Comparison of ENCODE assay signal across 26 cellular contexts in the genomic region with DNA sequence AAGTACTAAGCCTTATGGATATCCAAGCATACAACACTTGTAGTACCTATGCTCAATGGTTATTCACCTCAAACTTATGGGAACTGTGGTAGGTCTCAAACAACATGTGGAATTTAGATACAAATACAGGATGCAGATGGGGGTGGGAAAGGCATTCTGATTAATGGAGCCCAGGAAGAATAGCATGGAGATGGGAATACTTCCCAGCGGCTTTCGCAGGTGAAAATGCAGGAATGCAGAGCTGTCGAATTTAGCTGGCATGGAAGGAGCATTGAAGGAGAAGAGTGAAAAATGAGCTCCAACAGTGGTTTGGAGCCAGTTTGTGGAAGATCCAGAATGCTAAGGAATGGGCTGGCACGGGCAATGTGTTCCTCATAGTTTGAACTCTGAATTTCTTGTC.
DNase-seq lines count a peak whose midpoint lies in the region; ATAC-seq, FAIRE-seq and TF ChIP-seq lines count a peak whose summit lies in the region.
"Had no signal": no experiment of that assay in that cellular context is flagged by ENCODE, and none has a peak within 500 bp of the region (broad histone marks: within the 10 kb centered on the region; RNA-seq: fewer than 3 reads in every experiment).

No MANE protein-coding gene starts in this region.

- in situ Hi-C loops in HepG2 (cut with HindIII; ENCODE audit: extremely low pct_ligation_motif_present, low pct_unique_long_range_greater_than_20kb): no loop called here

- H3K9me3 ChIP-seq in liver (ENCODE audit: control insufficient read depth in 4 of 4, low read length in 3 of 4) (no peaks in the 10 kb centered on the region), HepG2 (ENCODE audit: low read length) (no peaks in the 10 kb centered on the region), lung (ENCODE audit: control insufficient read depth in 2 of 2, insufficient read depth in 1 of 2, low read length in 1 of 2) (peaks cover 0 to 2% of the 10 kb centered on the region in 2 donors), PC-3 (ENCODE audit: low read length) (no peaks in the 10 kb centered on the region)
- H3K9me3 ChIP-seq: Caco-2, Peyer's patch had no signal

- H4K20me1 ChIP-seq in HepG2 (ENCODE audit: insufficient read depth, low read length): no peaks in the 10 kb centered on the region
- H4K20me1 ChIP-seq in PC-3 (ENCODE audit: low read length): no peaks in the 10 kb centered on the region

- 65% methylated on average over 4 of the region's 4 CpGs for WGBS in liver
- 48% methylated on average over 4 of the region's 4 CpGs for WGBS in HepG2 (ENCODE audit: low lambda C conversion rate)
- 61% methylated on average over 4 of the region's 4 CpGs for WGBS in lung, 2 donors

- FAIRE-seq in HepG2 (lab: Jason Lieb, UNC): no peak
- FAIRE-seq: G401.6, H54, HTR-8/SVneo had no signal

- intact Hi-C loops in HepG2 (cut with micrococcal nuclease; ENCODE audit: unreplicated experiment): no loop called here
- intact Hi-C loops in PC-3 (cut with micrococcal nuclease): no loop called here

- H3K9me2 ChIP-seq in PC-3 (replicated peaks; ENCODE audit: low read length): no peaks in the 10 kb centered on the region

- H3K9me3 Mint-ChIP-seq in nephron progenitor cell: no peaks in the 10 kb centered on the region
- H3K9me3 Mint-ChIP-seq: CD8-positive, alpha-beta T cell; HFFc6 had no signal

- no peak for TF ChIP-seq POLR2A in HepG2 (IDR thresholded peaks at IDR 0.05; ENCODE audit: insufficient read depth in 1 of 2, low read depth in 2 of 2, low read length in 2 of 2)

- H3K36me3 ChIP-seq in liver (ENCODE audit: control insufficient read depth in 4 of 4, insufficient read depth in 3 of 4, low read depth in 1 of 4, low read length in 3 of 4): no peaks in the 10 kb centered on the region
- H3K36me3 ChIP-seq in HepG2 (replicated peaks in 1 of 2; ENCODE audit: control insufficient read depth in 1 of 2, insufficient read depth in 2 of 2, low read length in 2 of 2): no peaks in the 10 kb centered on the region
- no peaks in the 10 kb centered on the region for H3K36me3 ChIP-seq in lung (ENCODE audit: control insufficient read depth in 2 of 2, insufficient read depth in 2 of 2, low read length in 2 of 2)
- no peaks in the 10 kb centered on the region for H3K36me3 ChIP-seq in PC-3 (ENCODE audit: low read depth, low read length)
- H3K36me3 ChIP-seq: Peyer's patch had no signal

- H2AFZ ChIP-seq in HepG2 (ENCODE audit: low read length) (no peak overlapping the region), PC-3 (ENCODE audit: low read length) (no peak overlapping the region)

- TF ChIP-seq CTCF in liver (IDR thresholded peaks at IDR 0.05; ENCODE audit: low read depth, low read length, missing input control) (no peak), HepG2 (CRISPR knock-in tag; IDR thresholded peaks at IDR 0.05) (no peak), lung (IDR thresholded peaks at IDR 0.05; ENCODE audit: control extremely low read depth, extremely low read depth) (no peak), PC-3 (conservative IDR thresholded peaks at IDR 0.05; ENCODE audit: low read depth, low read length) (no peak), nephron progenitor cell (IDR thresholded peaks at IDR 0.05) (no peak)

- H3K4me3 Mint-ChIP-seq in nephron progenitor cell: no peak overlapping the region
- H3K4me3 Mint-ChIP-seq: B cell; CD8-positive, alpha-beta T cell; HFFc6; IgD-negative memory B cell had no signal

- POLR2A ChIA-PET in HepG2 (lab: Yijun Ruan, JAX): no interaction called here
- POLR2A ChIA-PET in PC-3 (lab: Charles Lee; ENCODE audit: unreplicated experiment): no interaction called here

- CTCF ChIA-PET in HepG2 (lab: Yijun Ruan, JAX; ENCODE audit: low intra/inter-chr PET ratio, low total read pairs): no interaction called here
- CTCF ChIA-PET in PC-3 (lab: Charles Lee): no interaction called here

- no peak overlapping the region for H3K27ac Mint-ChIP-seq in nephron progenitor cell
- H3K27ac Mint-ChIP-seq: B cell; CD8-positive, alpha-beta T cell; HFFc6; IgD-negative memory B cell had no signal

- H3K9ac ChIP-seq in liver (ENCODE audit: low read depth in 1 of 2, low read length in 2 of 2) (peak overlapping the region in 1 of 2 donors; percentile 21), HepG2 (ENCODE audit: insufficient read depth, low read depth, low read length) (no peak overlapping the region), PC-3 (ENCODE audit: low read length) (no peak overlapping the region)
- H3K9ac ChIP-seq: KMS-11 had no signal

- H3K4me2 ChIP-seq in HepG2 (ENCODE audit: low read depth, low read length) (no peak overlapping the region), PC-3 (ENCODE audit: low read length) (no peak overlapping the region)
- H3K4me2 ChIP-seq: KMS-11 had no signal

- H3K4me3 ChIP-seq in liver (ENCODE audit: low read depth in 1 of 3, low read length in 3 of 3) (no peak overlapping the region), HepG2 (replicated peaks in 1 of 3; ENCODE audit: insufficient read depth in 1 of 3, low read depth in 2 of 3, low read length in 3 of 3) (no peak overlapping the region), lung (no peak overlapping the region), PC-3 (ENCODE audit: low read length) (no peak overlapping the region)
- H3K4me3 ChIP-seq: Peyer's patch, SK-N-MC had no signal

- ATAC-seq in HepG2 (no peak), lung (ENCODE audit: insufficient read depth, low FRiP score) (peak; percentile 20), PC-3 (no peak)
- ATAC-seq: CD8-positive, alpha-beta T cell had no signal

- H3K36me3 Mint-ChIP-seq in nephron progenitor cell (ENCODE audit: low read depth): no peaks in the 10 kb centered on the region
- H3K36me3 Mint-ChIP-seq: CD8-positive, alpha-beta T cell; IgD-negative memory B cell had no signal

- peaks cover 27% of the 10 kb centered on the region for H3K27me3 Mint-ChIP-seq in nephron progenitor cell (ENCODE audit: low read depth, poor library complexity)
- H3K27me3 Mint-ChIP-seq: B cell, IgD-negative memory B cell had no signal

- no peaks in the 10 kb centered on the region for H3K79me2 ChIP-seq in HepG2 (ENCODE audit: insufficient read depth, low read length)
- H3K79me2 ChIP-seq in PC-3 (ENCODE audit: low read length): no peaks in the 10 kb centered on the region

- BruUV-seq in HepG2 (replicated peaks; lab: Mats Ljungman, UMichigan): no TSS peak
- no TSS peak for BruUV-seq in PC-3 (replicated peaks; lab: Mats Ljungman, UMichigan)

- no peaks in the 10 kb centered on the region for H3F3A ChIP-seq in PC-3 (ENCODE audit: low read length, unreplicated experiment)

- no peaks in the 10 kb centered on the region for H3K4me1 Mint-ChIP-seq in nephron progenitor cell
- H3K4me1 Mint-ChIP-seq: B cell, IgD-negative memory B cell had no signal

- peaks cover 3 to 12% (median 8%) of the 10 kb centered on the region in 4 donors for H3K4me1 ChIP-seq in liver (ENCODE audit: control insufficient read depth in 4 of 4, insufficient read depth in 4 of 4, low read length in 3 of 4)
- H3K4me1 ChIP-seq in HepG2 (ENCODE audit: insufficient read depth, low read length): no peaks in the 10 kb centered on the region
- no peaks in the 10 kb centered on the region for H3K4me1 ChIP-seq in lung (ENCODE audit: control insufficient read depth in 2 of 2, insufficient read depth in 2 of 2, low read length in 2 of 2)
- no peaks in the 10 kb centered on the region for H3K4me1 ChIP-seq in PC-3 (ENCODE audit: insufficient read depth, low read length)
- H3K4me1 ChIP-seq: Caco-2, Peyer's patch had no signal

- TF ChIP-seq EP300 in HepG2 (IDR thresholded peaks at IDR 0.05; ENCODE audit: low read depth in 2 of 2, low read length in 2 of 2) (no peak), HepG2 (CRISPR knock-in tag; IDR thresholded peaks at IDR 0.05; ENCODE audit: borderline replicate concordance) (no peak)

- H3K27ac ChIP-seq in liver (ENCODE audit: low read depth in 1 of 2, low read length in 2 of 2) (peak overlapping the region; percentile 77 to 79), HepG2 (ENCODE audit: extremely low read length, insufficient read depth, low read length) (no peak overlapping the region), lung (ENCODE audit: low read depth in 1 of 2, low read length in 1 of 2) (peak overlapping the region in 1 of 2 donors; percentile 74), PC-3 (ENCODE audit: low read length) (no peak overlapping the region)
- H3K27ac ChIP-seq: 22Rv1, C4-2B, KMS-11, Peyer's patch, SK-N-MC had no signal

- no peak for DNase-seq in HepG2 (ENCODE audit: low spot score)
- DNase-seq in iPS DF 19.7 (ENCODE audit: low read depth, low spot score): peak; percentile 64
- DNase-seq in lung (ENCODE audit: low spot score): no peak
- no peak for DNase-seq in amniotic stem cell (lab: John Stamatoyannopoulos, UW)
- no peak for DNase-seq in PC-3
- no peak for DNase-seq in nephron progenitor cell
- DNase-seq: Caco-2; CD8-positive, alpha-beta T cell; HFFc6; MM.1S; NCI-H2029; NCI-H2227 treated with DMSO at 0.1 percent for 48 hours; NCI-H510A; NCI-H69; Peyer's patch; SHP77 treated with DMSO at 0.1 percent for 48 hours had no signal

- TF ChIP-seq RAD21 in liver (IDR thresholded peaks at IDR 0.05): no peak
- TF ChIP-seq RAD21 in HepG2 (CRISPR knock-in tag; IDR thresholded peaks at IDR 0.05): no peak

- H3K27me3 ChIP-seq in liver (ENCODE audit: control insufficient read depth in 4 of 4, insufficient read depth in 4 of 4, low read length in 3 of 4) (no peaks in the 10 kb centered on the region), HepG2 (ENCODE audit: control insufficient read depth in 1 of 2, insufficient read depth in 2 of 2, low read length in 2 of 2) (no peaks in the 10 kb centered on the region), lung (ENCODE audit: control insufficient read depth, insufficient read depth) (no peaks in the 10 kb centered on the region), PC-3 (ENCODE audit: low read length) (peaks cover 51% of the 10 kb centered on the region)
- H3K27me3 ChIP-seq: Peyer's patch had no signal

TF ChIP-seq in liver, 16 proteins besides CTCF, POLR2A, EP300 and RAD21 (continues in another document):
- TF ChIP-seq YY1 (IDR thresholded peaks at IDR 0.05) (no peak), HNF4G (IDR thresholded peaks at IDR 0.05) (no peak), NR2F2 (IDR thresholded peaks at IDR 0.05) (no peak), FOXA1 (IDR thresholded peaks at IDR 0.05) (no peak), RXRA (IDR thresholded peaks at IDR 0.05) (no peak)
- TF ChIP-seq, protein P1, sequence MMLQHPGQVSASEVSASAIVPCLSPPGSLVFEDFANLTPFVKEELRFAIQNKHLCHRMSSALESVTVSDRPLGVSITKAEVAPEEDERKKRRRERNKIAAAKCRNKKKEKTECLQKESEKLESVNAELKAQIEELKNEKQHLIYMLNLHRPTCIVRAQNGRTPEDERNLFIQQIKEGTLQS (IDR thresholded peaks at IDR 0.05): no peak

TF ChIP-seq in HepG2, 621 proteins besides CTCF, POLR2A, EP300 and RAD21 (continues in another document):
- TF ChIP-seq ARHGAP35 (CRISPR knock-in tag; IDR thresholded peaks at IDR 0.05; ENCODE audit: borderline replicate concordance) (no peak), ZNF274 (CRISPR knock-in tag; IDR thresholded peaks at IDR 0.05) (no peak), ARNT2 (CRISPR knock-in tag; IDR thresholded peaks at IDR 0.05; ENCODE audit: low read depth) (no peak), ZNF709 (CRISPR knock-in tag; IDR thresholded peaks at IDR 0.05) (no peak), ZSCAN25 (CRISPR knock-in tag; IDR thresholded peaks at IDR 0.05) (no peak), RORA (CRISPR knock-in tag; IDR thresholded peaks at IDR 0.05) (no peak), SMAD9 (CRISPR knock-in tag; IDR thresholded peaks at IDR 0.05) (no peak), SSRP1 (CRISPR knock-in tag; IDR thresholded peaks at IDR 0.05) (no peak)

Comparison
In these comparisons a context has a peak if more than half of its experiments do, and no peak if none do; other contexts are left out.
1. H3K27ac ChIP-seq: peak in liver (2 of 2); none in HepG2 (single experiment) and PC-3 (single experiment).